ENCODE assay signal across 11 cellular contexts in genomic region chr3:79167651-79168416, GRCh38.
DNase-seq lines count a peak whose midpoint lies in the region; ATAC-seq and TF ChIP-seq lines count a peak whose summit lies in the region.
"Had no signal": no experiment of that assay in that cellular context is flagged by ENCODE, and none has a peak within 500 bp of the region (broad histone marks: within the 10 kb centered on the region; RNA-seq: fewer than 3 reads in every experiment).

No MANE protein-coding gene starts in this region.

- intact Hi-C loops in psoas muscle (cut with DNase I) = no loop called here

- no peaks in the 10 kb centered on the region for H3K36me3 ChIP-seq in psoas muscle (ENCODE audit: insufficient read depth in 1 of 2, low read depth in 1 of 2)

- TF ChIP-seq CTCF in fibroblast of mammary gland (conservative IDR thresholded peaks at IDR 0.05; ENCODE audit: control insufficient read depth, insufficient read depth, low read depth, low read length) (no peak), retinal pigment epithelial cell (conservative IDR thresholded peaks at IDR 0.05; ENCODE audit: low read depth, low read length) (no peak), psoas muscle (IDR thresholded peaks at IDR 0.05) (no peak)

- no peaks in the 10 kb centered on the region for H3K4me1 Mint-ChIP-seq in stimulated activated naive CD8-positive, alpha-beta T cell treated with anti-CD3 and anti-CD28 coated beads, Interleukin-15, amount 100 ng/mL, for 72 hours
- H3K4me1 Mint-ChIP-seq: stimulated activated effector memory CD8-positive, alpha-beta T cell treated with anti-CD3 and anti-CD28 coated beads, Interleukin-12 subunit alpha, Interleukin-12 subunit beta, amount 100 ng/mL, for 72 hours had no signal

- H3K27ac Mint-ChIP-seq in stimulated activated naive CD8-positive, alpha-beta T cell treated with anti-CD3 and anti-CD28 coated beads, Interleukin-15, amount 100 ng/mL, for 72 hours = no peak overlapping the region
- H3K27ac Mint-ChIP-seq: stimulated activated effector memory CD8-positive, alpha-beta T cell treated with anti-CD3 and anti-CD28 coated beads, Interleukin-12 subunit alpha, Interleukin-12 subunit beta, amount 100 ng/mL, for 72 hours had no signal

- ATAC-seq in HG03378 (IDR thresholded peaks at IDR 0.05; ENCODE audit: unreplicated experiment) (no peak), psoas muscle (no peak)
- no peak for ATAC-seq in stimulated activated naive CD8-positive, alpha-beta T cell treated with anti-CD3 and anti-CD28 coated beads, Interleukin-15, amount 100 ng/mL, for 72 hours
- ATAC-seq: stimulated activated effector memory CD8-positive, alpha-beta T cell treated with anti-CD3 and anti-CD28 coated beads, Interleukin-12 subunit alpha, Interleukin-12 subunit beta, amount 100 ng/mL, for 72 hours had no signal

- peaks cover 9 to 11% of the 10 kb centered on the region in 2 donors for H3K9me3 Mint-ChIP-seq in stimulated activated naive CD8-positive, alpha-beta T cell treated with anti-CD3 and anti-CD28 coated beads, Interleukin-15, amount 100 ng/mL, for 72 hours

- DNase-seq in GM03348 (ENCODE audit: low spot score) (peak; percentile 75), RPMI7951 (ENCODE audit: low read depth) (peak; percentile 90), fibroblast of mammary gland (ENCODE audit: low read depth) (peak; percentile 96), retinal pigment epithelial cell (ENCODE audit: low read depth) (peak; percentile 61), NOMO-1 treated with DMSO at 0.1 percent for 48 hours (lab: John Stamatoyannopoulos, UW; ENCODE audit: unreplicated experiment) (no peak), psoas muscle (no peak)
- DNase-seq in stimulated activated naive CD8-positive, alpha-beta T cell treated with anti-CD3 and anti-CD28 coated beads, Interleukin-15, amount 100 ng/mL, for 72 hours = no peak
- DNase-seq: activated T-cell treated with anti-CD3 and anti-CD28 coated beads, Interleukin-2, amount 50 U/mL, for 1 hour; NCI-H146 had no signal

- H3K4me3 Mint-ChIP-seq in stimulated activated naive CD8-positive, alpha-beta T cell treated with anti-CD3 and anti-CD28 coated beads, Interleukin-15, amount 100 ng/mL, for 72 hours = no peak overlapping the region
- H3K4me3 Mint-ChIP-seq: stimulated activated effector memory CD8-positive, alpha-beta T cell treated with anti-CD3 and anti-CD28 coated beads, Interleukin-12 subunit alpha, Interleukin-12 subunit beta, amount 100 ng/mL, for 72 hours had no signal

- H3K9me3 ChIP-seq in psoas muscle = no peaks in the 10 kb centered on the region

- 59 to 66% (median 64%) methylated on average over 5 of the region's 5 CpGs for WGBS in psoas muscle, 3 donors

- H3K4me3 ChIP-seq in fibroblast of mammary gland (ENCODE audit: control insufficient read depth, low read depth, low read length) = no peak overlapping the region
- no peak overlapping the region for H3K4me3 ChIP-seq in retinal pigment epithelial cell (ENCODE audit: low read length)
- no peak overlapping the region for H3K4me3 ChIP-seq in psoas muscle

- H3K27me3 ChIP-seq in psoas muscle (ENCODE audit: insufficient read depth in 3 of 3, low read length in 2 of 3) = no peaks in the 10 kb centered on the region

- no peak overlapping the region for H3K27ac ChIP-seq in psoas muscle

- no peaks in the 10 kb centered on the region for H3K4me1 ChIP-seq in psoas muscle

- H3K27me3 Mint-ChIP-seq in stimulated activated naive CD8-positive, alpha-beta T cell treated with anti-CD3 and anti-CD28 coated beads, Interleukin-15, amount 100 ng/mL, for 72 hours = no peaks in the 10 kb centered on the region

Comparison
In these comparisons a context has a peak if more than half of its experiments do, and no peak if none do; other contexts are left out.
1. DNase-seq: peak in GM03348 (single experiment), RPMI7951 (single experiment), fibroblast of mammary gland (single experiment) and retinal pigment epithelial cell (single experiment); none in NOMO-1 treated with DMSO at 0.1 percent for 48 hours (single experiment), stimulated activated naive CD8-positive, alpha-beta T cell treated with anti-CD3 and anti-CD28 coated beads, Interleukin-15, amount 100 ng/mL, for 72 hours (0 of 2) and psoas muscle (0 of 2).